Comparison of ENCODE assay signal across 26 cellular contexts in genomic region chr11:114379394-114380069, GRCh38.
"Had no signal": no experiment of that assay in that cellular context is flagged by ENCODE, and none has a peak within 500 bp of the region (broad histone marks: within the 10 kb centered on the region; RNA-seq: fewer than 3 reads in every experiment).

No MANE protein-coding gene starts in this region.

- H3K27me3 ChIP-seq: sigmoid colon, thyroid gland had no signal

- ATAC-seq: esophagus mucosa; mucosa of descending colon; naive thymus-derived CD8-positive, alpha-beta T cell; stimulated activated effector memory CD8-positive, alpha-beta T cell treated with anti-CD3 and anti-CD28 coated beads, Interleukin-12 subunit alpha, Interleukin-12 subunit beta, amount 100 ng/mL, for 72 hours had no signal

- H3K4me3 Mint-ChIP-seq: endodermal cell; immature natural killer cell; mesothelial cell of epicardium; nephron progenitor cell; stimulated activated effector memory CD8-positive, alpha-beta T cell treated with anti-CD3 and anti-CD28 coated beads, Interleukin-12 subunit alpha, Interleukin-12 subunit beta, amount 100 ng/mL, for 72 hours had no signal

- H3K4me3 ChIP-seq: mucosa of descending colon, prostate gland, sigmoid colon, stomach, thyroid gland had no signal

- H3K36me3 Mint-ChIP-seq: immature natural killer cell; stimulated activated effector memory CD8-positive, alpha-beta T cell treated with anti-CD3 and anti-CD28 coated beads, Interleukin-12 subunit alpha, Interleukin-12 subunit beta, amount 100 ng/mL, for 72 hours had no signal

- H3K9me3 Mint-ChIP-seq: stimulated activated effector memory CD8-positive, alpha-beta T cell treated with anti-CD3 and anti-CD28 coated beads, Interleukin-12 subunit alpha, Interleukin-12 subunit beta, amount 100 ng/mL, for 72 hours had no signal

- H3K27ac ChIP-seq: epithelial cell of prostate, prostate gland, sigmoid colon, stomach, thyroid gland had no signal

- H3K9me3 ChIP-seq: mucosa of descending colon, prostate gland, sigmoid colon, stomach, thyroid gland had no signal

- H3K36me3 ChIP-seq: prostate gland, sigmoid colon, stomach, thyroid gland had no signal

- H3K4me1 Mint-ChIP-seq: immature natural killer cell; nephron progenitor cell; stimulated activated effector memory CD8-positive, alpha-beta T cell treated with anti-CD3 and anti-CD28 coated beads, Interleukin-12 subunit alpha, Interleukin-12 subunit beta, amount 100 ng/mL, for 72 hours had no signal

- H3K4me1 ChIP-seq: prostate gland, stomach, thyroid gland had no signal

- DNase-seq: effector CD8-positive, alpha-beta T cell; endodermal cell; foreskin melanocyte; glutamatergic neuron; hypothalamus; immature natural killer cell; islet precursor cell; kidney glomerular epithelial cell; mesenchymal stem cell; mucosa of descending colon; naive thymus-derived CD8-positive, alpha-beta T cell; nephron progenitor cell; nucleus accumbens; right cardiac atrium; sigmoid colon; stimulated activated CD4-positive, alpha-beta T cell treated with anti-CD3 and anti-CD28 coated beads, Interleukin-2, amount 100 ng/mL, for 24 hours; stimulated activated CD4-positive, alpha-beta T cell treated with anti-CD3 and anti-CD28 coated beads, Interleukin-4, amount 100 ng/mL, for 24 hours; stimulated activated naive CD4-positive, alpha-beta T cell treated with Interleukin-2 at 50 U/mL for 16 hours; stomach; thyroid gland; trophoblast cell had no signal

- H3K27ac Mint-ChIP-seq: endodermal cell; immature natural killer cell; mesothelial cell of epicardium; nephron progenitor cell; stimulated activated effector memory CD8-positive, alpha-beta T cell treated with anti-CD3 and anti-CD28 coated beads, Interleukin-12 subunit alpha, Interleukin-12 subunit beta, amount 100 ng/mL, for 72 hours had no signal
